ENCODE assay signal across 23 cellular contexts in genomic region chr2:170421175-170421687, GRCh38.
DNase-seq lines count a peak whose midpoint lies in the region; ATAC-seq and TF ChIP-seq lines count a peak whose summit lies in the region.
"Had no signal": no experiment of that assay in that cellular context is flagged by ENCODE, and none has a peak within 500 bp of the region (broad histone marks: within the 10 kb centered on the region; RNA-seq: fewer than 3 reads in every experiment).

No MANE protein-coding gene starts in this region.

- WGBS in adrenal gland, 4 donors: 55 to 68% (median 61%) methylated on average over 6 to 8 of the region's 8 CpGs

- peaks cover 15% of the 10 kb centered on the region for H3K27me3 ChIP-seq in adrenal gland
- no peaks in the 10 kb centered on the region for H3K27me3 ChIP-seq in uterus
- peaks cover 3% of the 10 kb centered on the region for H3K27me3 ChIP-seq in A673 (replicated peaks; ENCODE audit: insufficient read depth, low read depth, low read length, poor library complexity)
- H3K27me3 ChIP-seq: BLaER1, MG63 had no signal

- intact Hi-C loops in adrenal gland (cut with DNase I): no loop called here
- intact Hi-C loops in left colon (cut with DNase I, micrococcal nuclease): no loop called here
- intact Hi-C loops in uterus (cut with DNase I; ENCODE audit: low total_unique reads): no loop called here
- intact Hi-C loops in A673 (cut with micrococcal nuclease; ENCODE audit: unreplicated experiment): no loop called here

- H3K27ac ChIP-seq in adrenal gland (no peak overlapping the region), uterus (no peak overlapping the region), A673 (ENCODE audit: low read depth, low read length, poor library complexity, severe bottlenecking) (no peak overlapping the region)
- H3K27ac ChIP-seq: BLaER1, HL-60, SK-N-MC had no signal

- H3K4me1 ChIP-seq in adrenal gland (replicated peaks in 1 of 2): no peaks in the 10 kb centered on the region
- H3K4me1 ChIP-seq in uterus: no peaks in the 10 kb centered on the region
- H3K4me1 ChIP-seq in A673 (ENCODE audit: insufficient read depth, low read length, poor library complexity, severe bottlenecking): no peaks in the 10 kb centered on the region
- H3K4me1 ChIP-seq: BLaER1 had no signal

- ATAC-seq in left colon: peak; percentile 50
- ATAC-seq: GM12878 had no signal

- CTCF ChIA-PET in A673 (lab: Charles Lee): no interaction called here

- H3K4me3 ChIP-seq in adrenal gland (no peak overlapping the region), uterus (no peak overlapping the region), A673 (ENCODE audit: low read depth, low read length, poor library complexity, severe bottlenecking) (no peak overlapping the region)
- H3K4me3 ChIP-seq: BLaER1, GM12878, MG63, SK-N-MC had no signal

- peak; percentile 12 for DNase-seq in NOMO-1 treated with DMSO at 0.1 percent for 48 hours (lab: John Stamatoyannopoulos, UW; ENCODE audit: unreplicated experiment)
- no peak for DNase-seq in NOMO-1 treated with dmso at 0.1 percent for 144 hours (lab: John Stamatoyannopoulos, UW; ENCODE audit: unreplicated experiment)
- peak in 4 of 7 donors; percentile 22 to 61 (median 41) for DNase-seq in adrenal gland
- DNase-seq in left colon: peak in 1 of 2 donors; percentile 29
- peak; percentile 22 to 23 for DNase-seq in uterus
- no peak for DNase-seq in GF-D8 (lab: John Stamatoyannopoulos, UW)
- no peak for DNase-seq in A673 (ENCODE audit: low spot score)
- DNase-seq in NCI-H146 treated with DMSO at 0.1 percent for 48 hours (lab: John Stamatoyannopoulos, UW; ENCODE audit: unreplicated experiment): no peak
- DNase-seq: Calu3; CD4-positive, alpha-beta memory T cell; Kasumi-1; MG63; NCI-H1105; NCI-H1694; NCI-H2081 treated with DMSO at 0.1 percent for 48 hours; NCI-H446 treated with DMSO at 0.1 percent for 48 hours; NCI-H69; OCI-M1; SHP77 had no signal

- TF ChIP-seq CTCF in adrenal gland (IDR thresholded peaks at IDR 0.05) (no peak), uterus (IDR thresholded peaks at IDR 0.05) (no peak), A673 (conservative IDR thresholded peaks at IDR 0.05; ENCODE audit: low read depth, low read length) (no peak)

- TF ChIP-seq POLR2A in adrenal gland (IDR thresholded peaks at IDR 0.05): no peak
- TF ChIP-seq POLR2A in uterus (IDR thresholded peaks at IDR 0.05): no peak

- no TSS peak for BruUV-seq in A673 (replicated peaks; lab: Mats Ljungman, UMichigan)

- no peaks in the 10 kb centered on the region for H3K36me3 ChIP-seq in adrenal gland (replicated peaks in 1 of 2)
- no peaks in the 10 kb centered on the region for H3K36me3 ChIP-seq in uterus
- H3K36me3 ChIP-seq in A673 (ENCODE audit: insufficient read depth, low read length, poor library complexity, severe bottlenecking): no peaks in the 10 kb centered on the region
- H3K36me3 ChIP-seq: BLaER1, MG63 had no signal

- POLR2A ChIA-PET in A673 (lab: Charles Lee; ENCODE audit: low non-redundant PET): no interaction called here

- H3K9me3 ChIP-seq in adrenal gland (replicated peaks in 1 of 3) (no peaks in the 10 kb centered on the region), uterus (no peaks in the 10 kb centered on the region), A673 (ENCODE audit: low read depth, low read length, poor library complexity, severe bottlenecking) (no peaks in the 10 kb centered on the region)
- H3K9me3 ChIP-seq: BLaER1, MG63 had no signal

Comparison
In these comparisons a context has a peak if more than half of its experiments do, and no peak if none do; other contexts are left out.
1. DNase-seq: peak in NOMO-1 treated with DMSO at 0.1 percent for 48 hours (single experiment), adrenal gland (4 of 7) and uterus (2 of 2); none in NOMO-1 treated with dmso at 0.1 percent for 144 hours (single experiment), GF-D8 (single experiment), A673 (single experiment) and NCI-H146 treated with DMSO at 0.1 percent for 48 hours (single experiment).